17 cellular contexts compared by ENCODE assay signal in genomic region chr4:128155231-128155855, GRCh38.
DNase-seq lines count a peak whose midpoint lies in the region; ATAC-seq and TF ChIP-seq lines count a peak whose summit lies in the region.
"Had no signal": no experiment of that assay in that cellular context is flagged by ENCODE, and none has a peak within 500 bp of the region (broad histone marks: within the 10 kb centered on the region; RNA-seq: fewer than 3 reads in every experiment).

No MANE protein-coding gene starts in this region.

- H3K27me3 ChIP-seq in HL-60 (ENCODE audit: insufficient read depth, poor library complexity, severe bottlenecking) = no peaks in the 10 kb centered on the region
- H3K27me3 ChIP-seq: MG63 had no signal

- no peaks in the 10 kb centered on the region for H3K9me3 Mint-ChIP-seq in endothelial cell (ENCODE audit: unreplicated experiment)
- peaks cover 0 to 2% (median 0%) of the 10 kb centered on the region in 6 donors for H3K9me3 Mint-ChIP-seq in immature natural killer cell

- H3K4me3 Mint-ChIP-seq in endothelial cell (ENCODE audit: unreplicated experiment) (peak overlapping the region; percentile 21), immature natural killer cell (no peak overlapping the region)
- H3K4me3 Mint-ChIP-seq: CD14-positive monocyte had no signal

- TF ChIP-seq CTCF in HL-60 (IDR thresholded peaks at IDR 0.05; ENCODE audit: insufficient read depth, low read length) (no peak), endothelial cell (IDR thresholded peaks at IDR 0.05; ENCODE audit: unreplicated experiment) (no peak)

- H3K4me1 Mint-ChIP-seq in endothelial cell (ENCODE audit: unreplicated experiment) = peaks cover 2% of the 10 kb centered on the region
- no peaks in the 10 kb centered on the region for H3K4me1 Mint-ChIP-seq in immature natural killer cell

- no peak overlapping the region for H3K4me3 ChIP-seq in HL-60 (replicated peaks; ENCODE audit: insufficient read depth, low read length)
- H3K4me3 ChIP-seq: A549, MG63 had no signal

- DNase-seq in CMK (ENCODE audit: low read depth) (peak; percentile 45), HL-60 (ENCODE audit: low read depth in 1 of 2, low spot score in 1 of 2) (peak in 1 of 2 experiments; percentile 84), endothelial cell (ENCODE audit: low spot score) (no peak), left lobe of liver (ENCODE audit: low spot score) (peak; percentile 51), immature natural killer cell (no peak), SW 1271 (lab: John Stamatoyannopoulos, UW) (no peak), left colon (no peak)
- DNase-seq in activated CD4-positive, alpha-beta T cell treated with anti-CD3 and anti-CD28 coated beads for 48 hours = no peak
- DNase-seq: Caco-2, KG1, MG63, NCI-H1105, NCI-H187 treated with DMSO at 0.1 percent for 48 hours, NCI-H446, NCI-H748 treated with DMSO at 0.1 percent for 48 hours had no signal

- H3K27me3 Mint-ChIP-seq in endothelial cell (ENCODE audit: unreplicated experiment) (no peaks in the 10 kb centered on the region), immature natural killer cell (ENCODE audit: low read depth in 3 of 3) (peaks cover 0 to 2% (median 2%) of the 10 kb centered on the region in 3 donors)

- H3K36me3 Mint-ChIP-seq in endothelial cell (ENCODE audit: low read depth, unreplicated experiment) (peaks cover 14% of the 10 kb centered on the region), immature natural killer cell (peaks cover 0 to 9% (median 6%) of the 10 kb centered on the region in 3 donors)

- peak overlapping the region; percentile 63 for H3K27ac ChIP-seq in HL-60 (replicated peaks)
- H3K27ac ChIP-seq: A549 had no signal

- ATAC-seq in left lobe of liver (peak; percentile 64), left colon (no peak)

- H3K27ac Mint-ChIP-seq in endothelial cell (ENCODE audit: unreplicated experiment) = no peak overlapping the region
- no peak overlapping the region for H3K27ac Mint-ChIP-seq in immature natural killer cell
- H3K27ac Mint-ChIP-seq: CD14-positive monocyte had no signal

- intact Hi-C loops in left colon (cut with DNase I, micrococcal nuclease) = no loop called here

Comparison
In these comparisons a context has a peak if more than half of its experiments do, and no peak if none do; other contexts are left out.
1. DNase-seq: peak in CMK (single experiment) and left lobe of liver (single experiment); none in endothelial cell (single experiment), immature natural killer cell (0 of 3), SW 1271 (0 of 2), activated CD4-positive, alpha-beta T cell treated with anti-CD3 and anti-CD28 coated beads for 48 hours (single experiment) and left colon (0 of 2).